In the genomic region with DNA sequence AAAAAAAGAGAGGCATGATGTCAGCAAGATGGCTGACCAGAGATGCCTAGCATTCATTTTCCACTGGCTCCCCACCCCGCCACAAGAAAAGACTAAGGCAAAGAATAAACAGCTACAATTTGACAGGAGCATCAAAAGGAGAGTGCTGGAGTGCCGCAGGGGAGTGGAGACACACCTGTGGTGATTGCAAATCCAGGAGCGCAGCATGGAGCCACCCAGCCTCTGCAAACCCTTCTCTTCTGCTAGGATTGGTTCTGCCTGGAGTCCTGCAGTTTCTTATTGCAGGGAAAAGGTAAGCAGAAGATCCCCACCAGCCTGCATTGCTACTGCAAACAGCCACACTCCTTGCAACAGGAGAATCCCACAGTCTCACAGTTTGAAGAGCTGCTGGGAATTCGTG, we compare ENCODE assay signal across 29 cellular contexts. TPM values are rescaled to one million over a fixed set of nuclear protein-coding genes. Genes with fewer than 3 reads are reported as not detected.
"Had no signal": no experiment of that assay in that cellular context is flagged by ENCODE, and none has a peak within 500 bp of the region (broad histone marks: within the 10 kb centered on the region; RNA-seq: fewer than 3 reads in every experiment).

No MANE protein-coding gene starts in this region.

- FAIRE-seq: TTC549 had no signal

- DNase-seq: activated CD4-positive, alpha-beta memory T cell treated with anti-CD3 and anti-CD28 coated beads, Interleukin-2, amount 10 ng/mL, durations not matched to agents 7 days and 5 days; activated CD4-positive, alpha-beta T cell treated with anti-CD3 and anti-CD28 coated beads for 36 hours; activated CD4-positive, alpha-beta T cell treated with anti-CD3 and anti-CD28 coated beads, Interleukin-2, amount 50 U/mL, for 1 hour; activated gamma-delta T cell; activated naive CD4-positive, alpha-beta T cell treated with anti-CD3 and anti-CD28 coated beads, Interleukin-2, amount 10 ng/mL, durations not matched to agents 7 days and 5 days; activated naive CD8-positive, alpha-beta T cell treated with anti-CD3 and anti-CD28 coated beads for 36 hours; activated T-cell treated with anti-CD3 and anti-CD28 coated beads for 4 hours; activated T-cell treated with anti-CD3 and anti-CD28 coated beads, Interleukin-2, amount 50 U/mL, for 48 hours; brain microvascular endothelial cell; KG1; NCI-H1048; NCI-H1694 treated with DMSO at 0.1 percent for 48 hours; NCI-H2029 treated with DMSO at 0.1 percent for 48 hours; NCI-H524; NCI-H82; T-cell; T-helper 2 cell; T1000 had no signal

- H3K36me3 ChIP-seq: brain microvascular endothelial cell, cardiac muscle cell had no signal

- ATAC-seq: activated CD4-positive, alpha-beta T cell treated with anti-CD3 and anti-CD28 coated beads for 36 hours; activated T-helper 17 cell treated with anti-CD3 and anti-CD28 coated beads, Interleukin-2, amount 50 U/mL, for 72 hours; T-cell had no signal

- H3K27me3 ChIP-seq: brain microvascular endothelial cell, cardiac muscle cell had no signal

- H3K4me3 ChIP-seq: cardiac muscle cell, SK-N-MC had no signal

- H3K27ac ChIP-seq: brain microvascular endothelial cell, cardiac muscle cell, SK-N-MC, VCaP had no signal

RNA-seq across cellular contexts. Expression of a gene that starts 26.1 kb away (rescaled TPM):
- total RNA-seq: activated CD4-positive, alpha-beta memory T cell treated with anti-CD3 and anti-CD28 coated beads, Interleukin-2, amount 10 ng/mL, durations not matched to agents 7 days and 5 days; activated CD4-positive, alpha-beta T cell treated with anti-CD3 and anti-CD28 coated beads for 36 hours; activated CD8-positive, alpha-beta memory T cell treated with anti-CD3 and anti-CD28 coated beads for 36 hours; activated naive CD8-positive, alpha-beta T cell treated with anti-CD3 and anti-CD28 coated beads for 36 hours; activated T-helper 17 cell treated with anti-CD3 and anti-CD28 coated beads, Interleukin-2, amount 50 U/mL, for 72 hours; cardiac muscle cell; LHCN-M2; M059J; OCI-LY7; RPMI7951; T-cell had no signal
- polyA plus RNA-seq: adipose tissue had no signal
